ENCODE assay signal across 15 cellular contexts in genomic region chr3:71133874-71134273, GRCh38.
DNase-seq lines count a peak whose midpoint lies in the region; ATAC-seq and TF ChIP-seq lines count a peak whose summit lies in the region.
"Had no signal": no experiment of that assay in that cellular context is flagged by ENCODE, and none has a peak within 500 bp of the region (broad histone marks: within the 10 kb centered on the region; RNA-seq: fewer than 3 reads in every experiment).

No MANE protein-coding gene starts in this region.

- no peak overlapping the region for H2AK5ac ChIP-seq in mesendoderm (ENCODE audit: low read length)

- no peak for DNase-seq in activated T-cell treated with anti-CD3 and anti-CD28 coated beads, Interleukin-2, amount 50 U/mL, for 24 hours
- no peak for DNase-seq in activated T-cell treated with anti-CD3 and anti-CD28 coated beads, Interleukin-2, amount 50 U/mL, for 48 hours
- DNase-seq in activated CD8-positive, alpha-beta T cell treated with anti-CD3 and anti-CD28 coated beads for 36 hours = no peak
- DNase-seq in mesendoderm (no peak), thoracic aorta (ENCODE audit: low spot score) (no peak), NCI-H187 (lab: John Stamatoyannopoulos, UW) (no peak), cerebellar cortex (ENCODE audit: low spot score) (no peak)
- DNase-seq: activated CD4-positive, alpha-beta T cell treated with anti-CD3 and anti-CD28 coated beads for 48 hours; EL; left lung; NCI-H1694 treated with DMSO at 0.1 percent for 48 hours; posterior cingulate gyrus; stimulated activated CD4-positive, alpha-beta T cell treated with anti-CD3 and anti-CD28 coated beads, Interleukin-4, amount 100 ng/mL, for 4 hours had no signal

- H2BK15ac ChIP-seq in mesendoderm (replicated peaks; ENCODE audit: low read depth) = no peak overlapping the region

- H3K4ac ChIP-seq in mesendoderm (ENCODE audit: low read depth, low read length) = no peak overlapping the region

- no peak overlapping the region for H3K23ac ChIP-seq in mesendoderm (ENCODE audit: low read length)

- no peak overlapping the region for H3K9ac ChIP-seq in mesendoderm (ENCODE audit: low read length)
- H3K9ac ChIP-seq: KMS-11 had no signal

- H3K79me2 ChIP-seq in mesendoderm (ENCODE audit: control insufficient read depth, insufficient read depth, low read length) = no peaks in the 10 kb centered on the region

- H3K56ac ChIP-seq in mesendoderm (ENCODE audit: low read length) = no peak overlapping the region

- no peaks in the 10 kb centered on the region for H3K9me3 ChIP-seq in thoracic aorta
- H3K9me3 ChIP-seq: left lung had no signal

- CTCF ChIA-PET in activated CD8-positive, alpha-beta T cell treated with anti-CD3 and anti-CD28 coated beads for 36 hours (lab: Charles Lee) = no interaction called here

- peak overlapping the region; percentile 96 for H3K27ac Mint-ChIP-seq in activated T-cell treated with anti-CD3 and anti-CD28 coated beads, Interleukin-2, amount 50 U/mL, for 24 hours
- peak overlapping the region; percentile 93 for H3K27ac Mint-ChIP-seq in activated CD8-positive, alpha-beta T cell treated with anti-CD3 and anti-CD28 coated beads for 36 hours

- peaks cover 74% of the 10 kb centered on the region for H3K4me1 Mint-ChIP-seq in activated T-cell treated with anti-CD3 and anti-CD28 coated beads, Interleukin-2, amount 50 U/mL, for 24 hours (ENCODE audit: low read depth)
- peaks cover 68% of the 10 kb centered on the region for H3K4me1 Mint-ChIP-seq in activated CD8-positive, alpha-beta T cell treated with anti-CD3 and anti-CD28 coated beads for 36 hours (ENCODE audit: low read depth)

- intact Hi-C loops in activated CD8-positive, alpha-beta T cell treated with anti-CD3 and anti-CD28 coated beads for 36 hours (cut with micrococcal nuclease) = no loop called here

- H3K4me3 ChIP-seq in mesendoderm (ENCODE audit: low read length) = no peak overlapping the region
- H3K4me3 ChIP-seq in thoracic aorta = peak overlapping the region; percentile 47
- H3K4me3 ChIP-seq: left lung had no signal

- H3K9me3 Mint-ChIP-seq in activated T-cell treated with anti-CD3 and anti-CD28 coated beads, Interleukin-2, amount 50 U/mL, for 24 hours = no peaks in the 10 kb centered on the region
- H3K9me3 Mint-ChIP-seq in activated CD8-positive, alpha-beta T cell treated with anti-CD3 and anti-CD28 coated beads for 36 hours = no peaks in the 10 kb centered on the region

- H3K79me1 ChIP-seq in mesendoderm (ENCODE audit: low read length) = no peaks in the 10 kb centered on the region

- no peak overlapping the region for H3K4me3 Mint-ChIP-seq in activated T-cell treated with anti-CD3 and anti-CD28 coated beads, Interleukin-2, amount 50 U/mL, for 24 hours
- H3K4me3 Mint-ChIP-seq in activated CD8-positive, alpha-beta T cell treated with anti-CD3 and anti-CD28 coated beads for 36 hours = no peak overlapping the region

- POLR2A ChIA-PET in activated CD8-positive, alpha-beta T cell treated with anti-CD3 and anti-CD28 coated beads for 36 hours (lab: Charles Lee) = interaction anchor here (1.4 kb wide), 1 partner anchor 18 kb away, joined by 4 read pairs; no protein-coding TSS in a partner anchor

- no peak overlapping the region for H4K5ac ChIP-seq in mesendoderm (ENCODE audit: low read length)

- H3K4me2 ChIP-seq in mesendoderm (ENCODE audit: low read length) = no peak overlapping the region
- H3K4me2 ChIP-seq: KMS-11 had no signal

- H3K27ac ChIP-seq in mesendoderm (ENCODE audit: low read depth, low read length) (no peak overlapping the region), thoracic aorta (peak overlapping the region; percentile 75 to 92)
- H3K27ac ChIP-seq: KMS-11 had no signal

- peaks cover 39% of the 10 kb centered on the region for H3K36me3 Mint-ChIP-seq in activated T-cell treated with anti-CD3 and anti-CD28 coated beads, Interleukin-2, amount 50 U/mL, for 24 hours (ENCODE audit: low read depth)
- peaks cover 23% of the 10 kb centered on the region for H3K36me3 Mint-ChIP-seq in activated CD8-positive, alpha-beta T cell treated with anti-CD3 and anti-CD28 coated beads for 36 hours (ENCODE audit: low read depth)

- no peaks in the 10 kb centered on the region for H3K27me3 ChIP-seq in mesendoderm (ENCODE audit: insufficient read depth, low read length, poor library complexity)
- no peaks in the 10 kb centered on the region for H3K27me3 ChIP-seq in thoracic aorta (replicated peaks; ENCODE audit: insufficient read depth)
- H3K27me3 ChIP-seq: left lung had no signal

- no peak for ATAC-seq in activated CD8-positive, alpha-beta T cell treated with anti-CD3 and anti-CD28 coated beads for 36 hours
- ATAC-seq in thoracic aorta (ENCODE audit: insufficient number of reproducible peaks, low FRiP score, low read depth) = no peak
- ATAC-seq in HG03039 (IDR thresholded peaks at IDR 0.05; ENCODE audit: unreplicated experiment) = no peak
- ATAC-seq: left lung had no signal

- H2BK120ac ChIP-seq in mesendoderm (ENCODE audit: low read depth, low read length) = no peak overlapping the region

- WGBS in mesendoderm (ENCODE audit: extremely low coverage, insufficient coverage, low lambda C conversion rate) = no CpG with 5 or more reads among the region's 5 CpGs

- H3K4me1 ChIP-seq in mesendoderm (ENCODE audit: control insufficient read depth, low read depth, low read length) = peaks cover 2% of the 10 kb centered on the region
- H3K4me1 ChIP-seq in thoracic aorta (ENCODE audit: control insufficient read depth in 1 of 2, low read depth in 2 of 2) = peaks cover 14 to 54% of the 10 kb centered on the region in 2 donors

- no peaks in the 10 kb centered on the region for H3K27me3 Mint-ChIP-seq in activated T-cell treated with anti-CD3 and anti-CD28 coated beads, Interleukin-2, amount 50 U/mL, for 24 hours
- H3K27me3 Mint-ChIP-seq in activated CD8-positive, alpha-beta T cell treated with anti-CD3 and anti-CD28 coated beads for 36 hours = no peaks in the 10 kb centered on the region

- H3K36me3 ChIP-seq in mesendoderm (ENCODE audit: control insufficient read depth, insufficient read depth, low read length) = no peaks in the 10 kb centered on the region
- H3K36me3 ChIP-seq in thoracic aorta = no peaks in the 10 kb centered on the region
- H3K36me3 ChIP-seq: left lung had no signal

- no peak overlapping the region for H4K8ac ChIP-seq in mesendoderm (ENCODE audit: low read depth, low read length)

- no peak for TF ChIP-seq CTCF in activated CD8-positive, alpha-beta T cell treated with anti-CD3 and anti-CD28 coated beads for 36 hours (IDR thresholded peaks at IDR 0.05)
- TF ChIP-seq CTCF in thoracic aorta (IDR thresholded peaks at IDR 0.05) = no peak

- H3K18ac ChIP-seq in mesendoderm (ENCODE audit: low read length) = peak overlapping the region; percentile 51

- H2BK5ac ChIP-seq in mesendoderm (ENCODE audit: low read length) = no peak overlapping the region
